8 cellular contexts compared by ENCODE assay signal in genomic region chr14:49880267-49881064, GRCh38. TPM values are rescaled to one million over a fixed set of nuclear protein-coding genes. Genes with fewer than 3 reads are reported as not detected.
DNase-seq lines count a peak whose midpoint lies in the region; ATAC-seq, FAIRE-seq and TF ChIP-seq lines count a peak whose summit lies in the region.

No MANE protein-coding gene starts in this region.

- H3K27me3 ChIP-seq in right cardiac atrium (ENCODE audit: control insufficient read depth, insufficient read depth) (no peaks in the 10 kb centered on the region), esophagus muscularis mucosa (no peaks in the 10 kb centered on the region), gastroesophageal sphincter (no peaks in the 10 kb centered on the region)

- no peak for TF ChIP-seq POLR2A in GM18505 (IDR thresholded peaks at IDR 0.05; ENCODE audit: borderline replicate concordance, extremely low read depth, insufficient read depth, insufficient read length)
- no peak for TF ChIP-seq POLR2A in esophagus muscularis mucosa (IDR thresholded peaks at IDR 0.05; ENCODE audit: low read depth)
- no peak for TF ChIP-seq POLR2A in gastroesophageal sphincter (IDR thresholded peaks at IDR 0.05)

- intact Hi-C loops in right cardiac atrium (cut with DNase I) (no loop called here), left ventricle myocardium superior (cut with micrococcal nuclease) (no loop called here), kidney (cut with DNase I) (no loop called here), esophagus muscularis mucosa (cut with DNase I) (no loop called here)

- 62% methylated on average over 9 of the region's 9 CpGs for WGBS in right cardiac atrium
- 60% methylated on average over 9 of the region's 9 CpGs for WGBS in esophagus muscularis mucosa
- 33 to 53% methylated on average over 3 to 6 of the region's 9 CpGs for WGBS in gastroesophageal sphincter (ENCODE audit: low coverage in 1 of 2), 2 donors

- no peak for TF ChIP-seq EP300 in esophagus muscularis mucosa (IDR thresholded peaks at IDR 0.05)
- no peak for TF ChIP-seq EP300 in gastroesophageal sphincter (IDR thresholded peaks at IDR 0.05)

- no peaks in the 10 kb centered on the region for H3K9me3 ChIP-seq in right cardiac atrium (ENCODE audit: control insufficient read depth, low read length)
- H3K9me3 ChIP-seq in kidney (ENCODE audit: control insufficient read depth in 1 of 2, low read length in 2 of 2), result no peaks in the 10 kb centered on the region
- no peaks in the 10 kb centered on the region for H3K9me3 ChIP-seq in esophagus muscularis mucosa
- H3K9me3 ChIP-seq in gastroesophageal sphincter, result no peaks in the 10 kb centered on the region

- TF ChIP-seq CTCF in kidney (IDR thresholded peaks at IDR 0.05; ENCODE audit: borderline replicate concordance, extremely low read depth, insufficient read depth), result no peak
- TF ChIP-seq CTCF in esophagus muscularis mucosa (IDR thresholded peaks at IDR 0.05), result no peak
- no peak for TF ChIP-seq CTCF in gastroesophageal sphincter (IDR thresholded peaks at IDR 0.05)

- DNase-seq in right cardiac atrium (no peak), left ventricle myocardium superior (no peak), kidney (no peak), esophagus muscularis mucosa (ENCODE audit: extremely low spot score) (no peak)
- DNase-seq in effector CD4-positive, alpha-beta T cell, result no peak

- no peak for FAIRE-seq in kidney (lab: Jason Lieb, UNC)

- peak; percentile 46 to 52 for ATAC-seq in right cardiac atrium
- ATAC-seq in left ventricle myocardium superior, result no peak
- ATAC-seq in SK-N-SH treated with all-trans-retinoic acid at 6 μM for 48 hours, result peak; percentile 24; the same call in 1 of the 3 replicates
- ATAC-seq in GM18505 (IDR thresholded peaks at IDR 0.05; ENCODE audit: unreplicated experiment), result no peak
- no peak for ATAC-seq in gastroesophageal sphincter

- H3K4me3 ChIP-seq in right cardiac atrium (ENCODE audit: low read length), result no peak overlapping the region
- no peak overlapping the region for H3K4me3 ChIP-seq in kidney (ENCODE audit: low read length in 2 of 2)
- no peak overlapping the region for H3K4me3 ChIP-seq in esophagus muscularis mucosa
- H3K4me3 ChIP-seq in gastroesophageal sphincter, result no peak overlapping the region

- no peak overlapping the region for H3K27ac ChIP-seq in right cardiac atrium (ENCODE audit: low read length)
- H3K27ac ChIP-seq in kidney (ENCODE audit: low read depth in 2 of 2, low read length in 2 of 2), result peak overlapping the region; percentile 63 to 67
- no peak overlapping the region for H3K27ac ChIP-seq in esophagus muscularis mucosa (replicated peaks in 1 of 4)
- H3K27ac ChIP-seq in gastroesophageal sphincter, result no peak overlapping the region

- H3K36me3 ChIP-seq in kidney (ENCODE audit: control insufficient read depth in 1 of 2, insufficient read depth in 2 of 2, low read length in 2 of 2), result no peaks in the 10 kb centered on the region
- H3K36me3 ChIP-seq in esophagus muscularis mucosa, result no peaks in the 10 kb centered on the region
- no peaks in the 10 kb centered on the region for H3K36me3 ChIP-seq in gastroesophageal sphincter

- H3K9ac ChIP-seq in kidney (ENCODE audit: low read length in 2 of 2), result no peak overlapping the region

- H3K4me1 ChIP-seq in right cardiac atrium (ENCODE audit: control insufficient read depth, insufficient read depth, low read length), result no peaks in the 10 kb centered on the region
- peaks cover 2 to 8% of the 10 kb centered on the region in 2 donors for H3K4me1 ChIP-seq in kidney (ENCODE audit: control insufficient read depth in 1 of 2, insufficient read depth in 1 of 2, low read depth in 1 of 2, low read length in 2 of 2)
- peaks cover 0 to 5% (median 0%) of the 10 kb centered on the region in 4 donors for H3K4me1 ChIP-seq in esophagus muscularis mucosa
- peaks cover 0 to 6% (median 0%) of the 10 kb centered on the region in 3 donors for H3K4me1 ChIP-seq in gastroesophageal sphincter

TF ChIP-seq in SK-N-SH treated with all-trans-retinoic acid at 6 μM for 48 hours, 23 proteins besides CTCF, POLR2A, EP300 and RAD21 (continues in another document):
- TF ChIP-seq SNAI2 (CRISPR knock-in tag; IDR thresholded peaks at IDR 0.05) (no peak), TOX (CRISPR knock-in tag; IDR thresholded peaks at IDR 0.05; ENCODE audit: borderline replicate concordance) (no peak), ESRRG (CRISPR knock-in tag; IDR thresholded peaks at IDR 0.05) (no peak), ZNF565 (CRISPR knock-in tag; conservative IDR thresholded peaks at IDR 0.05; ENCODE audit: low read depth) (no peak), PPARA (CRISPR knock-in tag; IDR thresholded peaks at IDR 0.05; ENCODE audit: borderline replicate concordance) (no peak), ZFP3 (CRISPR knock-in tag; IDR thresholded peaks at IDR 0.05) (no peak), CSRNP3 (CRISPR knock-in tag; IDR thresholded peaks at IDR 0.05) (no peak), CREB5 (CRISPR knock-in tag; IDR thresholded peaks at IDR 0.05; ENCODE audit: low read depth) (no peak), CSDC2 (CRISPR knock-in tag; IDR thresholded peaks at IDR 0.05) (no peak), ISL1 (CRISPR knock-in tag; IDR thresholded peaks at IDR 0.05) (no peak), ZC3H10 (CRISPR knock-in tag; IDR thresholded peaks at IDR 0.05) (no peak), POU6F1 (CRISPR knock-in tag; IDR thresholded peaks at IDR 0.05; ENCODE audit: borderline replicate concordance, low read depth) (no peak), ARNTL (CRISPR knock-in tag; IDR thresholded peaks at IDR 0.05; ENCODE audit: borderline replicate concordance, low read depth) (no peak), OSR1 (CRISPR knock-in tag; IDR thresholded peaks at IDR 0.05) (no peak)
- TF ChIP-seq, protein P1, sequence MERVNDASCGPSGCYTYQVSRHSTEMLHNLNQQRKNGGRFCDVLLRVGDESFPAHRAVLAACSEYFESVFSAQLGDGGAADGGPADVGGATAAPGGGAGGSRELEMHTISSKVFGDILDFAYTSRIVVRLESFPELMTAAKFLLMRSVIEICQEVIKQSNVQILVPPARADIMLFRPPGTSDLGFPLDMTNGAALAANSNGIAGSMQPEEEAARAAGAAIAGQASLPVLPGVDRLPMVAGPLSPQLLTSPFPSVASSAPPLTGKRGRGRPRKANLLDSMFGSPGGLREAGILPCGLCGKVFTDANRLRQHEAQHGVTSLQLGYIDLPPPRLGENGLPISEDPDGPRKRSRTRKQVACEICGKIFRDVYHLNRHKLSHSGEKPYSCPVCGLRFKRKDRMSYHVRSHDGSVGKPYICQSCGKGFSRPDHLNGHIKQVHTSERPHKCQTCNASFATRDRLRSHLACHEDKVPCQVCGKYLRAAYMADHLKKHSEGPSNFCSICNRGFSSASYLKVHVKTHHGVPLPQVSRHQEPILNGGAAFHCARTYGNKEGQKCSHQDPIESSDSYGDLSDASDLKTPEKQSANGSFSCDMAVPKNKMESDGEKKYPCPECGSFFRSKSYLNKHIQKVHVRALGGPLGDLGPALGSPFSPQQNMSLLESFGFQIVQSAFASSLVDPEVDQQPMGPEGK (CRISPR knock-in tag; IDR thresholded peaks at IDR 0.05; ENCODE audit: borderline replicate concordance), result no peak

RNA-seq across cellular contexts. Expression of gene ARF6, which starts 12.4 kb away (rescaled TPM):
- total RNA-seq in right cardiac atrium (10 to 100 TPM; 25.3 to 34.6 (median 28.2) TPM), left ventricle myocardium superior (24.6 TPM), kidney (87.1 TPM), esophagus muscularis mucosa (10 to 100 TPM; 41.5 to 66.4 (median 51.7) TPM), gastroesophageal sphincter (10 to 100 TPM; 43.1 to 59.6 (median 51.3) TPM)
- polyA plus RNA-seq in right cardiac atrium (16.5 TPM), kidney (ENCODE audit: insufficient read depth, low read depth, low replicate concordance) (38.9 TPM)

RNA-seq across cellular contexts. Expression of gene NEMF, which starts 27.9 kb away (rescaled TPM):
- 10 to 100 TPM; 47.0 to 54.4 (median 51.7) TPM for total RNA-seq in right cardiac atrium
- 27.0 TPM for polyA plus RNA-seq in right cardiac atrium
- 50.1 TPM for total RNA-seq in left ventricle myocardium superior
- total RNA-seq in kidney, result 79.9 TPM
- polyA plus RNA-seq in kidney (ENCODE audit: insufficient read depth, low read depth, low replicate concordance), result 26.1 TPM
- 10 to 100 TPM; 40.6 to 71.0 (median 56.4) TPM for total RNA-seq in esophagus muscularis mucosa
- total RNA-seq in gastroesophageal sphincter, result 10 to 100 TPM; 43.6 to 91.3 (median 68.6) TPM

Comparison
In these comparisons a context has a peak if more than half of its experiments do, and no peak if none do; other contexts are left out.
1. ATAC-seq: peak in right cardiac atrium (2 of 2) and SK-N-SH treated with all-trans-retinoic acid at 6 μM for 48 hours (single experiment); none in left ventricle myocardium superior (single experiment), GM18505 (single experiment) and gastroesophageal sphincter (single experiment).
2. H3K27ac ChIP-seq: peak in kidney (2 of 2); none in right cardiac atrium (single experiment), esophagus muscularis mucosa (0 of 4) and gastroesophageal sphincter (0 of 4).